In genomic region chr10:45375716-45376231, GRCh38 we compare ENCODE assay signal across 9 cellular contexts. TPM values are rescaled to one million over a fixed set of nuclear protein-coding genes. Genes with fewer than 3 reads are reported as not detected.
DNase-seq lines count a peak whose midpoint lies in the region; ATAC-seq and TF ChIP-seq lines count a peak whose summit lies in the region.
"Had no signal": no experiment of that assay in that cellular context is flagged by ENCODE, and none has a peak within 500 bp of the region (broad histone marks: within the 10 kb centered on the region; RNA-seq: fewer than 3 reads in every experiment).

No MANE protein-coding gene starts in this region.

- H3K9me3 Mint-ChIP-seq in naive B cell = no peaks in the 10 kb centered on the region

- H3K36me3 ChIP-seq in GM06990 (ENCODE audit: control insufficient read depth, insufficient read depth, low read length) (0 out of 2 replicates have a peak, but pooled peaks cover 1% of the 10 kb centered on the region), SU-DHL-6 (ENCODE audit: low read length) (peaks cover 4% of the 10 kb centered on the region)

- H3K9me2 ChIP-seq in SU-DHL-6 (replicated peaks; ENCODE audit: insufficient read depth, low read length) = no peaks in the 10 kb centered on the region

- peak overlapping the region; percentile 86 to 98 (median 96) for H3K4me3 Mint-ChIP-seq in naive B cell

- H3K9ac ChIP-seq in SU-DHL-6 (ENCODE audit: low read length) = peak overlapping the region; percentile 87

- no peak overlapping the region for H2AFZ ChIP-seq in SU-DHL-6 (ENCODE audit: low read depth, low read length, severe bottlenecking)

- no peaks in the 10 kb centered on the region for H3K27me3 ChIP-seq in GM06990 (replicated peaks; ENCODE audit: control insufficient read depth, insufficient read depth, low read length)
- H3K27me3 ChIP-seq in SU-DHL-6 (ENCODE audit: low read length) = no peaks in the 10 kb centered on the region

- H4K20me1 ChIP-seq in SU-DHL-6 (ENCODE audit: low read depth, low read length) = peaks cover 6% of the 10 kb centered on the region; the same call in 1 of the 2 replicates

- peak overlapping the region; percentile 78 for H3K4me2 ChIP-seq in SU-DHL-6 (ENCODE audit: low read depth, low read length, poor library complexity, severe bottlenecking)

- H3K27me3 Mint-ChIP-seq in naive B cell = no peaks in the 10 kb centered on the region

- H3K27ac ChIP-seq in SU-DHL-6 (ENCODE audit: low read depth, low read length) = peak overlapping the region; percentile 75

- H3K4me1 Mint-ChIP-seq in naive B cell = peaks cover 63 to 85% (median 82%) of the 10 kb centered on the region in 3 donors

- peak overlapping the region; percentile 87 to 98 (median 96) for H3K27ac Mint-ChIP-seq in naive B cell

- H3K9me3 ChIP-seq in SU-DHL-6 (ENCODE audit: insufficient read depth, low read length) = no peaks in the 10 kb centered on the region

- peak overlapping the region; percentile 83 for H3K4me3 ChIP-seq in GM06990 (replicated peaks; ENCODE audit: low read depth, low read length)
- peak overlapping the region; percentile 77 for H3K4me3 ChIP-seq in SU-DHL-6 (ENCODE audit: insufficient read depth, low read length, poor library complexity, severe bottlenecking)

- ATAC-seq in GM21723 (IDR thresholded peaks at IDR 0.05; ENCODE audit: unreplicated experiment) = peak; percentile 18
- ATAC-seq in naive B cell (ENCODE audit: low read depth in 2 of 2) = peak; percentile 66 to 72
- ATAC-seq: left colon had no signal

- peaks cover 79% of the 10 kb centered on the region for H3K79me2 ChIP-seq in SU-DHL-6 (ENCODE audit: insufficient read depth, low read length)

- TF ChIP-seq CTCF in GM06990 (IDR thresholded peaks at IDR 0.05; ENCODE audit: insufficient read depth, low read length, poor library complexity, severe bottlenecking) = no peak
- TF ChIP-seq CTCF in SU-DHL-6 (IDR thresholded peaks at IDR 0.05; ENCODE audit: insufficient read depth, low read length, poor library complexity, severe bottlenecking) = no peak

- peak; percentile 41 for DNase-seq in GM06990 (ENCODE audit: extremely low read depth, insufficient read length)
- DNase-seq in naive B cell = peak; percentile 70
- DNase-seq in DMS53 treated with DMSO at 0.1 percent for 48 hours (lab: John Stamatoyannopoulos, UW; ENCODE audit: unreplicated experiment) = no peak
- no peak for DNase-seq in SW480 (ENCODE audit: low spot score)
- DNase-seq in SHP77 treated with DMSO at 0.1 percent for 48 hours (lab: John Stamatoyannopoulos, UW) = no peak
- no peak for DNase-seq in effector CD8-positive, alpha-beta T cell (lab: John Stamatoyannopoulos, UW)
- DNase-seq: left colon had no signal

- peaks cover 0 to 21% of the 10 kb centered on the region in 2 donors for H3K36me3 Mint-ChIP-seq in naive B cell

- H3F3A ChIP-seq in SU-DHL-6 (ENCODE audit: insufficient read depth) = peaks cover 22% of the 10 kb centered on the region

RNA-seq across cellular contexts. Expression of gene ALOX5, which starts 1.8 kb away (rescaled TPM):
- 100 to 1,000 TPM; 120 to 202 (median 153) TPM for polyA plus RNA-seq in naive B cell (ENCODE audit: low read depth in 6 of 6)

Comparison
In these comparisons a context has a peak if more than half of its experiments do, and no peak if none do; other contexts are left out.
1. DNase-seq: peak in GM06990 (single experiment) and naive B cell (single experiment); none in DMS53 treated with DMSO at 0.1 percent for 48 hours (single experiment), SW480 (single experiment), SHP77 treated with DMSO at 0.1 percent for 48 hours (single experiment) and effector CD8-positive, alpha-beta T cell (single experiment).